1 cellular context compared by ENCODE assay signal in the genomic region with DNA sequence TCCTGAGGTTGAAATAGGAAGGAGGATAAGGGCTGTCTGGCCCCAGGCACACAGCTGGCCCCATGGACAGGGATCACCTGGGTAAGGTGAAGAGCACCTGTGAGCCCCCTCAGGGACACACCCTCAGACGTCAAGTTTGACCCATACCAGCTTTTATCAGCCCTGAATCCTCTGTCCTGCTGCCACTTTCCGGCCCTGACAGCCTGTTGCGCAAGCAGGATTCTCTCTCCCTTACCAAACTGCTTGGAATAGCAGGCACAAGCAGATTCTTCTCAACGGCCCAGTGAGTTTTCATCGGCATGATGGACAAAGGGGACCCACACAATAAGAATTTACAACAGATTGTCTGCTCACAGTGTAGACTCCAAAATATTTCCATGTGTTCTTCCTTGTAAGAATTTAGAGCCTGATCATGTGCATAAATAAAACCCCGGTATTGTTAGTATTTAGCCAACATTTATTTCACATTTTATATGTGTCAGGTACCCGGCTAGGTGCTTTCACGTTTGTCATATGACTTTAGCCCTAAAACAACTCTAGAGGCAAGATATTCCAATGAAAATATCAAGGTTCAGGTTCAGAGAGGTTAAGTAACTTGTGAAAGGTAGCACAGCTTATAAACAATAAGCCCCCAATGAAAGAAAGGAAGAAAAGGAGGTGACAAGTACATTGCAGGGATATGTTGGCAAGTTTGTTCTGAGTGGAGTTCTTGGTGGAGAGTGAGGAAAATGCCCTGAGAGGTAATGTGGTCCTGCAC.
TF ChIP-seq lines count a peak whose summit lies in the region.

No MANE protein-coding gene starts in this region.

TF ChIP-seq in H1, 55 proteins besides CTCF, POLR2A, EP300 and RAD21:
- TF ChIP-seq SAP30 (IDR thresholded peaks at IDR 0.05; ENCODE audit: insufficient read depth, insufficient replicate concordance, low read length) (no peak), TEAD4 (IDR thresholded peaks at IDR 0.05; ENCODE audit: low read depth, low read length) (no peak), SP2 (IDR thresholded peaks at IDR 0.05; ENCODE audit: low read length) (no peak), SP1 (IDR thresholded peaks at IDR 0.05; ENCODE audit: low read depth, low read length) (no peak), BCL11A (IDR thresholded peaks at IDR 0.05; ENCODE audit: low read depth in 2 of 2, low read length in 2 of 2) (no peak), RXRA (IDR thresholded peaks at IDR 0.05; ENCODE audit: insufficient read depth, low read depth, low read length) (no peak), CEBPB (IDR thresholded peaks at IDR 0.05; ENCODE audit: low read depth, low read length) (peak; percentile 99), KDM4A (IDR thresholded peaks at IDR 0.05; ENCODE audit: low read depth, low read length, severe bottlenecking) (no peak), SRF (IDR thresholded peaks at IDR 0.05; ENCODE audit: low read depth, low read length) (no peak), CHD1 (IDR thresholded peaks at IDR 0.05; ENCODE audit: low read depth, low read length) (no peak), FOSL1 (IDR thresholded peaks at IDR 0.05; ENCODE audit: insufficient read depth, low read depth, low read length) (no peak), RNF2 (IDR thresholded peaks at IDR 0.05; ENCODE audit: borderline replicate concordance, low read depth, low read length, missing control alignments, poor library complexity, severe bottlenecking) (no peak), CTBP2 (IDR thresholded peaks at IDR 0.05; ENCODE audit: borderline replicate concordance, insufficient read depth, insufficient read length, low read length) (no peak), POU5F1 (IDR thresholded peaks at IDR 0.05; ENCODE audit: low read depth, low read length) (no peak), KDM1A (IDR thresholded peaks at IDR 0.05; ENCODE audit: borderline replicate concordance, low read length) (peak; percentile 92), RBBP5 (IDR thresholded peaks at IDR 0.05; ENCODE audit: borderline replicate concordance, low read depth, low read length) (no peak), HDAC2 (IDR thresholded peaks at IDR 0.05; ENCODE audit: borderline replicate concordance in 1 of 2, low read depth in 2 of 2, low read length in 2 of 2) (peak in 1 of 2 experiments; percentile 69; a peak in 1 of 4 replicates), POLR2AphosphoS5 (IDR thresholded peaks at IDR 0.05; ENCODE audit: low read depth, low read length) (no peak)
- TF ChIP-seq, protein P1, sequence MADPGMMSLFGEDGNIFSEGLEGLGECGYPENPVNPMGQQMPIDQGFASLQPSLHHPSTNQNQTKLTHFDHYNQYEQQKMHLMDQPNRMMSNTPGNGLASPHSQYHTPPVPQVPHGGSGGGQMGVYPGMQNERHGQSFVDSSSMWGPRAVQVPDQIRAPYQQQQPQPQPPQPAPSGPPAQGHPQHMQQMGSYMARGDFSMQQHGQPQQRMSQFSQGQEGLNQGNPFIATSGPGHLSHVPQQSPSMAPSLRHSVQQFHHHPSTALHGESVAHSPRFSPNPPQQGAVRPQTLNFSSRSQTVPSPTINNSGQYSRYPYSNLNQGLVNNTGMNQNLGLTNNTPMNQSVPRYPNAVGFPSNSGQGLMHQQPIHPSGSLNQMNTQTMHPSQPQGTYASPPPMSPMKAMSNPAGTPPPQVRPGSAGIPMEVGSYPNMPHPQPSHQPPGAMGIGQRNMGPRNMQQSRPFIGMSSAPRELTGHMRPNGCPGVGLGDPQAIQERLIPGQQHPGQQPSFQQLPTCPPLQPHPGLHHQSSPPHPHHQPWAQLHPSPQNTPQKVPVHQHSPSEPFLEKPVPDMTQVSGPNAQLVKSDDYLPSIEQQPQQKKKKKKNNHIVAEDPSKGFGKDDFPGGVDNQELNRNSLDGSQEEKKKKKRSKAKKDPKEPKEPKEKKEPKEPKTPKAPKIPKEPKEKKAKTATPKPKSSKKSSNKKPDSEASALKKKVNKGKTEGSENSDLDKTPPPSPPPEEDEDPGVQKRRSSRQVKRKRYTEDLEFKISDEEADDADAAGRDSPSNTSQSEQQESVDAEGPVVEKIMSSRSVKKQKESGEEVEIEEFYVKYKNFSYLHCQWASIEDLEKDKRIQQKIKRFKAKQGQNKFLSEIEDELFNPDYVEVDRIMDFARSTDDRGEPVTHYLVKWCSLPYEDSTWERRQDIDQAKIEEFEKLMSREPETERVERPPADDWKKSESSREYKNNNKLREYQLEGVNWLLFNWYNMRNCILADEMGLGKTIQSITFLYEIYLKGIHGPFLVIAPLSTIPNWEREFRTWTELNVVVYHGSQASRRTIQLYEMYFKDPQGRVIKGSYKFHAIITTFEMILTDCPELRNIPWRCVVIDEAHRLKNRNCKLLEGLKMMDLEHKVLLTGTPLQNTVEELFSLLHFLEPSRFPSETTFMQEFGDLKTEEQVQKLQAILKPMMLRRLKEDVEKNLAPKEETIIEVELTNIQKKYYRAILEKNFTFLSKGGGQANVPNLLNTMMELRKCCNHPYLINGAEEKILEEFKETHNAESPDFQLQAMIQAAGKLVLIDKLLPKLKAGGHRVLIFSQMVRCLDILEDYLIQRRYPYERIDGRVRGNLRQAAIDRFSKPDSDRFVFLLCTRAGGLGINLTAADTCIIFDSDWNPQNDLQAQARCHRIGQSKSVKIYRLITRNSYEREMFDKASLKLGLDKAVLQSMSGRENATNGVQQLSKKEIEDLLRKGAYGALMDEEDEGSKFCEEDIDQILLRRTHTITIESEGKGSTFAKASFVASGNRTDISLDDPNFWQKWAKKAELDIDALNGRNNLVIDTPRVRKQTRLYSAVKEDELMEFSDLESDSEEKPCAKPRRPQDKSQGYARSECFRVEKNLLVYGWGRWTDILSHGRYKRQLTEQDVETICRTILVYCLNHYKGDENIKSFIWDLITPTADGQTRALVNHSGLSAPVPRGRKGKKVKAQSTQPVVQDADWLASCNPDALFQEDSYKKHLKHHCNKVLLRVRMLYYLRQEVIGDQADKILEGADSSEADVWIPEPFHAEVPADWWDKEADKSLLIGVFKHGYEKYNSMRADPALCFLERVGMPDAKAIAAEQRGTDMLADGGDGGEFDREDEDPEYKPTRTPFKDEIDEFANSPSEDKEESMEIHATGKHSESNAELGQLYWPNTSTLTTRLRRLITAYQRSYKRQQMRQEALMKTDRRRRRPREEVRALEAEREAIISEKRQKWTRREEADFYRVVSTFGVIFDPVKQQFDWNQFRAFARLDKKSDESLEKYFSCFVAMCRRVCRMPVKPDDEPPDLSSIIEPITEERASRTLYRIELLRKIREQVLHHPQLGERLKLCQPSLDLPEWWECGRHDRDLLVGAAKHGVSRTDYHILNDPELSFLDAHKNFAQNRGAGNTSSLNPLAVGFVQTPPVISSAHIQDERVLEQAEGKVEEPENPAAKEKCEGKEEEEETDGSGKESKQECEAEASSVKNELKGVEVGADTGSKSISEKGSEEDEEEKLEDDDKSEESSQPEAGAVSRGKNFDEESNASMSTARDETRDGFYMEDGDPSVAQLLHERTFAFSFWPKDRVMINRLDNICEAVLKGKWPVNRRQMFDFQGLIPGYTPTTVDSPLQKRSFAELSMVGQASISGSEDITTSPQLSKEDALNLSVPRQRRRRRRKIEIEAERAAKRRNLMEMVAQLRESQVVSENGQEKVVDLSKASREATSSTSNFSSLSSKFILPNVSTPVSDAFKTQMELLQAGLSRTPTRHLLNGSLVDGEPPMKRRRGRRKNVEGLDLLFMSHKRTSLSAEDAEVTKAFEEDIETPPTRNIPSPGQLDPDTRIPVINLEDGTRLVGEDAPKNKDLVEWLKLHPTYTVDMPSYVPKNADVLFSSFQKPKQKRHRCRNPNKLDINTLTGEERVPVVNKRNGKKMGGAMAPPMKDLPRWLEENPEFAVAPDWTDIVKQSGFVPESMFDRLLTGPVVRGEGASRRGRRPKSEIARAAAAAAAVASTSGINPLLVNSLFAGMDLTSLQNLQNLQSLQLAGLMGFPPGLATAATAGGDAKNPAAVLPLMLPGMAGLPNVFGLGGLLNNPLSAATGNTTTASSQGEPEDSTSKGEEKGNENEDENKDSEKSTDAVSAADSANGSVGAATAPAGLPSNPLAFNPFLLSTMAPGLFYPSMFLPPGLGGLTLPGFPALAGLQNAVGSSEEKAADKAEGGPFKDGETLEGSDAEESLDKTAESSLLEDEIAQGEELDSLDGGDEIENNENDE (IDR thresholded peaks at IDR 0.05; ENCODE audit: insufficient replicate concordance, low read length): peak; percentile 98
- TF ChIP-seq, protein P2, sequence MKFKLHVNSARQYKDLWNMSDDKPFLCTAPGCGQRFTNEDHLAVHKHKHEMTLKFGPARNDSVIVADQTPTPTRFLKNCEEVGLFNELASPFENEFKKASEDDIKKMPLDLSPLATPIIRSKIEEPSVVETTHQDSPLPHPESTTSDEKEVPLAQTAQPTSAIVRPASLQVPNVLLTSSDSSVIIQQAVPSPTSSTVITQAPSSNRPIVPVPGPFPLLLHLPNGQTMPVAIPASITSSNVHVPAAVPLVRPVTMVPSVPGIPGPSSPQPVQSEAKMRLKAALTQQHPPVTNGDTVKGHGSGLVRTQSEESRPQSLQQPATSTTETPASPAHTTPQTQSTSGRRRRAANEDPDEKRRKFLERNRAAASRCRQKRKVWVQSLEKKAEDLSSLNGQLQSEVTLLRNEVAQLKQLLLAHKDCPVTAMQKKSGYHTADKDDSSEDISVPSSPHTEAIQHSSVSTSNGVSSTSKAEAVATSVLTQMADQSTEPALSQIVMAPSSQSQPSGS (IDR thresholded peaks at IDR 0.05; ENCODE audit: low read length): no peak
- TF ChIP-seq, protein P3, sequence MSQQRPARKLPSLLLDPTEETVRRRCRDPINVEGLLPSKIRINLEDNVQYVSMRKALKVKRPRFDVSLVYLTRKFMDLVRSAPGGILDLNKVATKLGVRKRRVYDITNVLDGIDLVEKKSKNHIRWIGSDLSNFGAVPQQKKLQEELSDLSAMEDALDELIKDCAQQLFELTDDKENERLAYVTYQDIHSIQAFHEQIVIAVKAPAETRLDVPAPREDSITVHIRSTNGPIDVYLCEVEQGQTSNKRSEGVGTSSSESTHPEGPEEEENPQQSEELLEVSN (IDR thresholded peaks at IDR 0.05): no peak
- TF ChIP-seq, protein P4, sequence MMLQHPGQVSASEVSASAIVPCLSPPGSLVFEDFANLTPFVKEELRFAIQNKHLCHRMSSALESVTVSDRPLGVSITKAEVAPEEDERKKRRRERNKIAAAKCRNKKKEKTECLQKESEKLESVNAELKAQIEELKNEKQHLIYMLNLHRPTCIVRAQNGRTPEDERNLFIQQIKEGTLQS (IDR thresholded peaks at IDR 0.05; ENCODE audit: insufficient read depth, low read depth, low read length): no peak
